24 cellular contexts compared by ENCODE assay signal in the genomic region with DNA sequence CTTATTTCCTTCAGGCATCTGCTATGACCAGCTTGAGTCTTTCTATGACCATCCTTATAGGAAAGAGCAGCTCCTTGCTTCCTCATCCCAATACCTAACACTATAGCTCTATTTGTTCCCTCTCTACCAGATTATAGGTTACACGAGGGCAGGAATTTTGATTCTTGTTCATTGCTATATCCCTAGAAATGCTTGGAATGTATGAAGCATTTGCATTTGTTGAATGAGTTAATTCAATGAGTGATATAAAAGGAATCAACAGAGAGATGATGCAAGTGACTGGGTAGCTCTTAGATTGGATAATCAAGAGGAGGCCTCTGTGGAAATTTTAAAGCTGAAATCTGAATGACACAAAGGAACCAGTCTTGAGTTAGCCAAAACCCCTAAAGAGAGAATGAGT. TPM values are rescaled to one million over a fixed set of nuclear protein-coding genes. Genes with fewer than 3 reads are reported as not detected.
A peak's percentile ranks its signal among the peaks of the same experiment; 100 is the strongest.
DNase-seq lines count a peak whose midpoint lies in the region; ATAC-seq, FAIRE-seq and TF ChIP-seq lines count a peak whose summit lies in the region.
"Had no signal": no experiment of that assay in that cellular context is flagged by ENCODE, and none has a peak within 500 bp of the region (broad histone marks: within the 10 kb centered on the region; RNA-seq: fewer than 3 reads in every experiment).

No MANE protein-coding gene starts in this region.

- H4K20me1 ChIP-seq in mammary epithelial cell (ENCODE audit: insufficient read depth, low read length) (peaks cover 2% of the 10 kb centered on the region), HepG2 (ENCODE audit: insufficient read depth, low read length) (no peaks in the 10 kb centered on the region)

- no peaks in the 10 kb centered on the region for H3K79me2 ChIP-seq in mammary epithelial cell (ENCODE audit: insufficient read depth, low read length)
- no peaks in the 10 kb centered on the region for H3K79me2 ChIP-seq in HepG2 (ENCODE audit: insufficient read depth, low read length)

- H3K36me3 ChIP-seq in mammary epithelial cell (ENCODE audit: insufficient read depth, low read length): peaks cover 11% of the 10 kb centered on the region
- H3K36me3 ChIP-seq in adipocyte (ENCODE audit: control insufficient read depth, insufficient read depth, low read length, severe bottlenecking): peaks cover 42% of the 10 kb centered on the region
- peaks cover 0 to 21% of the 10 kb centered on the region in 2 experiments; a peak in 3 of 5 replicates for H3K36me3 ChIP-seq in HepG2 (replicated peaks in 1 of 2; ENCODE audit: control insufficient read depth in 1 of 2, insufficient read depth in 2 of 2, low read length in 2 of 2)
- peaks cover 0 to 49% (median 33%) of the 10 kb centered on the region in 6 donors for H3K36me3 ChIP-seq in spleen

- BruUV-seq in mammary epithelial cell (replicated peaks; lab: Mats Ljungman, UMichigan): no TSS peak
- no TSS peak for BruUV-seq in MCF 10A (replicated peaks; lab: Mats Ljungman, UMichigan)
- no TSS peak for BruUV-seq in HepG2 (replicated peaks; lab: Mats Ljungman, UMichigan)

- no peak for FAIRE-seq in HepG2 (lab: Jason Lieb, UNC)
- FAIRE-seq: G401.6, GM19239, pancreas, small intestine had no signal

- H3K9me3 ChIP-seq in mammary epithelial cell (replicated peaks; ENCODE audit: insufficient read depth, low read length): no peaks in the 10 kb centered on the region
- no peaks in the 10 kb centered on the region for H3K9me3 ChIP-seq in adipocyte (ENCODE audit: control insufficient read depth, low read length)
- no peaks in the 10 kb centered on the region for H3K9me3 ChIP-seq in HepG2 (ENCODE audit: low read length)
- no peaks in the 10 kb centered on the region for H3K9me3 ChIP-seq in spleen
- H3K9me3 ChIP-seq: mucosa of descending colon, pancreas had no signal

- DNase-seq in mammary epithelial cell: peak; percentile 37
- no peak for DNase-seq in MCF 10A (ENCODE audit: unreplicated experiment)
- DNase-seq in adipocyte (ENCODE audit: low read depth): peak; percentile 63
- peak; percentile 50 for DNase-seq in fibroblast of pulmonary artery (ENCODE audit: low read depth)
- DNase-seq in HepG2 (ENCODE audit: low spot score): no peak
- no peak for DNase-seq in spleen
- DNase-seq in activated CD8-positive, alpha-beta T cell treated with anti-CD3 and anti-CD28 coated beads for 36 hours: no peak
- DNase-seq: activated B cell treated with CpG ODN at 0.5 μM for 24 hours; activated CD8-positive, alpha-beta memory T cell treated with anti-CD3 and anti-CD28 coated beads, Interleukin-2, amount 10 ng/mL, durations not matched to agents 7 days and 5 days; activated naive CD4-positive, alpha-beta T cell; central memory CD4-positive, alpha-beta T cell; endodermal cell; head of caudate nucleus; mucosa of descending colon; NCI-H2081; NCI-H748 treated with DMSO at 0.1 percent for 48 hours; pancreas; small intestine; stimulated activated naive CD8-positive, alpha-beta T cell treated with anti-CD3 and anti-CD28 coated beads, Interleukin-15, amount 100 ng/mL, for 72 hours; T-helper 1 cell had no signal

- intact Hi-C loops in mammary epithelial cell (cut with micrococcal nuclease) (no loop called here), MCF 10A (cut with micrococcal nuclease) (no loop called here), HepG2 (cut with micrococcal nuclease; ENCODE audit: unreplicated experiment) (no loop called here), spleen (cut with DNase I; ENCODE audit: low total_unique reads) (no loop called here)
- intact Hi-C loops in activated CD8-positive, alpha-beta T cell treated with anti-CD3 and anti-CD28 coated beads for 36 hours (cut with micrococcal nuclease): no loop called here

- H3K9me3 Mint-ChIP-seq in MCF 10A (ENCODE audit: unreplicated experiment): no peaks in the 10 kb centered on the region
- no peaks in the 10 kb centered on the region for H3K9me3 Mint-ChIP-seq in activated CD8-positive, alpha-beta T cell treated with anti-CD3 and anti-CD28 coated beads for 36 hours
- H3K9me3 Mint-ChIP-seq: activated B cell treated with CpG ODN at 0.5 μM for 24 hours, endodermal cell had no signal

- CTCF ChIA-PET in mammary epithelial cell (lab: Charles Lee; ENCODE audit: low non-redundant PET) (no interaction called here), MCF 10A (lab: Yijun Ruan, JAX) (no interaction called here), HepG2 (lab: Yijun Ruan, JAX; ENCODE audit: low intra/inter-chr PET ratio, low total read pairs) (no interaction called here)
- CTCF ChIA-PET in activated CD8-positive, alpha-beta T cell treated with anti-CD3 and anti-CD28 coated beads for 36 hours (lab: Charles Lee): no interaction called here

- no peak overlapping the region for H3K27ac ChIP-seq in mammary epithelial cell (ENCODE audit: insufficient read depth, low read depth, low read length)
- H3K27ac ChIP-seq in HepG2 (ENCODE audit: extremely low read length, insufficient read depth, low read length): no peak overlapping the region
- no peak overlapping the region for H3K27ac ChIP-seq in spleen
- H3K27ac ChIP-seq: 22Rv1, pancreas had no signal

- H3K4me2 ChIP-seq in mammary epithelial cell (ENCODE audit: insufficient read depth, low read depth, low read length): no peak overlapping the region
- H3K4me2 ChIP-seq in HepG2 (ENCODE audit: low read depth, low read length): no peak overlapping the region

- ATAC-seq in HepG2: no peak
- no peak for ATAC-seq in GM21360 (IDR thresholded peaks at IDR 0.05; ENCODE audit: unreplicated experiment)
- no peak for ATAC-seq in activated CD8-positive, alpha-beta T cell treated with anti-CD3 and anti-CD28 coated beads for 36 hours
- ATAC-seq: activated CD8-positive, alpha-beta memory T cell treated with anti-CD3 and anti-CD28 coated beads, Interleukin-2, amount 10 ng/mL, durations not matched to agents 7 days and 5 days; mucosa of descending colon; pancreas; stimulated activated naive CD8-positive, alpha-beta T cell treated with anti-CD3 and anti-CD28 coated beads, Interleukin-15, amount 100 ng/mL, for 72 hours had no signal

- peaks cover 5% of the 10 kb centered on the region for H3K4me1 Mint-ChIP-seq in MCF 10A (ENCODE audit: insufficient read depth, unreplicated experiment)
- no peaks in the 10 kb centered on the region for H3K4me1 Mint-ChIP-seq in activated CD8-positive, alpha-beta T cell treated with anti-CD3 and anti-CD28 coated beads for 36 hours (ENCODE audit: low read depth)
- H3K4me1 Mint-ChIP-seq: activated B cell treated with CpG ODN at 0.5 μM for 24 hours; activated CD8-positive, alpha-beta memory T cell treated with anti-CD3 and anti-CD28 coated beads, Interleukin-2, amount 10 ng/mL, durations not matched to agents 7 days and 5 days; stimulated activated naive CD8-positive, alpha-beta T cell treated with anti-CD3 and anti-CD28 coated beads, Interleukin-15, amount 100 ng/mL, for 72 hours had no signal

- dilution Hi-C loops in mammary epithelial cell (cut with HindIII; ENCODE audit: low sequenced_read_pairs): no loop called here

- in situ Hi-C loops in mammary epithelial cell (cut with MboI; ENCODE audit: low sequenced_read_pairs in 2 of 2) (no loop called here), HepG2 (cut with HindIII; ENCODE audit: extremely low pct_ligation_motif_present, low pct_unique_long_range_greater_than_20kb) (no loop called here)

- TF ChIP-seq POLR2A in HepG2 (IDR thresholded peaks at IDR 0.05; ENCODE audit: insufficient read depth in 1 of 2, low read depth in 2 of 2, low read length in 2 of 2): no peak
- TF ChIP-seq POLR2A in spleen (IDR thresholded peaks at IDR 0.05): no peak

- no peaks in the 10 kb centered on the region for H3K27me3 ChIP-seq in mammary epithelial cell (ENCODE audit: insufficient read depth, low read length)
- no peaks in the 10 kb centered on the region for H3K27me3 ChIP-seq in adipocyte (replicated peaks; ENCODE audit: control insufficient read depth, insufficient read depth, low read length)
- no peaks in the 10 kb centered on the region for H3K27me3 ChIP-seq in HepG2 (ENCODE audit: control insufficient read depth in 1 of 2, insufficient read depth in 2 of 2, low read length in 2 of 2)
- H3K27me3 ChIP-seq in spleen (replicated peaks in 1 of 7): no peaks in the 10 kb centered on the region
- H3K27me3 ChIP-seq: pancreas had no signal

- TF ChIP-seq RAD21 in HepG2 (CRISPR knock-in tag; IDR thresholded peaks at IDR 0.05): no peak

- no peaks in the 10 kb centered on the region for H3K27me3 Mint-ChIP-seq in MCF 10A (ENCODE audit: insufficient read depth, unreplicated experiment)
- H3K27me3 Mint-ChIP-seq in activated CD8-positive, alpha-beta T cell treated with anti-CD3 and anti-CD28 coated beads for 36 hours: no peaks in the 10 kb centered on the region
- H3K27me3 Mint-ChIP-seq: activated B cell treated with CpG ODN at 0.5 μM for 24 hours; activated CD8-positive, alpha-beta memory T cell treated with anti-CD3 and anti-CD28 coated beads, Interleukin-2, amount 10 ng/mL, durations not matched to agents 7 days and 5 days; stimulated activated naive CD8-positive, alpha-beta T cell treated with anti-CD3 and anti-CD28 coated beads, Interleukin-15, amount 100 ng/mL, for 72 hours had no signal

- H3K4me1 ChIP-seq in mammary epithelial cell (ENCODE audit: insufficient read depth, low read length) (no peaks in the 10 kb centered on the region), adipocyte (ENCODE audit: control insufficient read depth, insufficient read depth, low read length) (peaks cover 11% of the 10 kb centered on the region), HepG2 (ENCODE audit: insufficient read depth, low read length) (peaks cover 7% of the 10 kb centered on the region), spleen (no peaks in the 10 kb centered on the region)
- H3K4me1 ChIP-seq: pancreas had no signal

- H2AFZ ChIP-seq in mammary epithelial cell (ENCODE audit: low read depth, low read length): no peak overlapping the region
- H2AFZ ChIP-seq in HepG2 (ENCODE audit: low read length): no peak overlapping the region

- TF ChIP-seq CTCF in mammary epithelial cell (conservative IDR thresholded peaks at IDR 0.05 in 1 of 2, IDR thresholded peaks at IDR 0.05 in 1 of 2; ENCODE audit: extremely low read depth in 1 of 2, insufficient read depth in 1 of 2, low read depth in 1 of 2, low read length in 2 of 2) (no peak), MCF 10A (IDR thresholded peaks at IDR 0.05; ENCODE audit: unreplicated experiment) (no peak), fibroblast of pulmonary artery (IDR thresholded peaks at IDR 0.05; ENCODE audit: low read length, missing control alignments) (no peak), HepG2 (CRISPR knock-in tag; IDR thresholded peaks at IDR 0.05) (no peak), spleen (IDR thresholded peaks at IDR 0.05 in 8 of 11, conservative IDR thresholded peaks at IDR 0.05 in 3 of 11) (no peak)
- no peak for TF ChIP-seq CTCF in activated CD8-positive, alpha-beta T cell treated with anti-CD3 and anti-CD28 coated beads for 36 hours (IDR thresholded peaks at IDR 0.05)

- no peak overlapping the region for H3K4me3 Mint-ChIP-seq in MCF 10A (ENCODE audit: unreplicated experiment)
- H3K4me3 Mint-ChIP-seq in activated CD8-positive, alpha-beta T cell treated with anti-CD3 and anti-CD28 coated beads for 36 hours: no peak overlapping the region
- H3K4me3 Mint-ChIP-seq: activated B cell treated with CpG ODN at 0.5 μM for 24 hours; activated CD8-positive, alpha-beta memory T cell treated with anti-CD3 and anti-CD28 coated beads, Interleukin-2, amount 10 ng/mL, durations not matched to agents 7 days and 5 days; endodermal cell; stimulated activated naive CD8-positive, alpha-beta T cell treated with anti-CD3 and anti-CD28 coated beads, Interleukin-15, amount 100 ng/mL, for 72 hours had no signal

- WGBS in mammary epithelial cell (ENCODE audit: low coverage, missing lambda C conversion rate): 93% methylated on average over 1 of the region's 1 CpG
- WGBS in HepG2 (ENCODE audit: low lambda C conversion rate): 96% methylated on average over 1 of the region's 1 CpG
- WGBS in spleen, 5 donors: 86 to 96% (median 91%) methylated on average over 1 of the region's 1 CpG

- H3K4me3 ChIP-seq in mammary epithelial cell (replicated peaks in 1 of 3; ENCODE audit: insufficient read depth in 1 of 3, low read depth in 2 of 3, low read length in 3 of 3) (no peak overlapping the region), adipocyte (ENCODE audit: low read length) (no peak overlapping the region), fibroblast of pulmonary artery (replicated peaks; ENCODE audit: low read depth, low read length) (no peak overlapping the region), HepG2 (replicated peaks in 1 of 3; ENCODE audit: insufficient read depth in 1 of 3, low read depth in 2 of 3, low read length in 3 of 3) (no peak overlapping the region), spleen (no peak overlapping the region)
- H3K4me3 ChIP-seq: mucosa of descending colon, pancreas had no signal

- POLR2A ChIA-PET in MCF 10A (lab: Yijun Ruan, JAX) (interaction anchor here (1.0 kb wide), 1 partner anchor 13 kb away, joined by 3 read pairs; no protein-coding TSS in a partner anchor), HepG2 (lab: Yijun Ruan, JAX) (no interaction called here)
- POLR2A ChIA-PET in activated CD8-positive, alpha-beta T cell treated with anti-CD3 and anti-CD28 coated beads for 36 hours (lab: Charles Lee): interaction anchor here (3.0 kb wide), 1 partner anchor 13 kb away, joined by 11 read pairs; a partner anchor contains a TSS

- H3K9ac ChIP-seq in mammary epithelial cell (ENCODE audit: insufficient read depth, low read length) (no peak overlapping the region), adipocyte (ENCODE audit: low read length) (no peak overlapping the region), HepG2 (ENCODE audit: insufficient read depth, low read depth, low read length) (no peak overlapping the region)

- H3K36me3 Mint-ChIP-seq in MCF 10A (ENCODE audit: insufficient read depth, unreplicated experiment): peaks cover 44% of the 10 kb centered on the region
- H3K36me3 Mint-ChIP-seq in activated CD8-positive, alpha-beta T cell treated with anti-CD3 and anti-CD28 coated beads for 36 hours (ENCODE audit: low read depth): peaks cover 14% of the 10 kb centered on the region

- H3K27ac Mint-ChIP-seq in MCF 10A (ENCODE audit: low read depth, unreplicated experiment): no peak overlapping the region
- H3K27ac Mint-ChIP-seq in activated CD8-positive, alpha-beta T cell treated with anti-CD3 and anti-CD28 coated beads for 36 hours: no peak overlapping the region
- H3K27ac Mint-ChIP-seq: activated B cell treated with CpG ODN at 0.5 μM for 24 hours; activated CD8-positive, alpha-beta memory T cell treated with anti-CD3 and anti-CD28 coated beads, Interleukin-2, amount 10 ng/mL, durations not matched to agents 7 days and 5 days; endodermal cell had no signal

- TF ChIP-seq EP300 in HepG2 (IDR thresholded peaks at IDR 0.05; ENCODE audit: low read depth in 2 of 2, low read length in 2 of 2): no peak
- TF ChIP-seq EP300 in HepG2 (CRISPR knock-in tag; IDR thresholded peaks at IDR 0.05; ENCODE audit: borderline replicate concordance): no peak

RNA-seq across cellular contexts. Expression of a gene that starts 13.9 kb away (rescaled TPM):
- total RNA-seq in mammary epithelial cell: 10 to 100 TPM; 13.7 to 28.1 TPM
- 12.4 TPM for polyA plus RNA-seq in mammary epithelial cell
- polyA minus RNA-seq in mammary epithelial cell: 12.4 TPM
- 31.5 and 33.8 TPM in 2 replicates for total RNA-seq in MCF 10A (2022)
- total RNA-seq in HepG2 (2016; rRNA removed; fragmentation: Illumina TruSeq; extraction: Trizol): 52.5 and 70.7 TPM in 2 replicates
- 25.2 and 26.8 TPM in 2 replicates for total RNA-seq in HepG2 (2016; cell fraction: cytosol; rRNA removed; fragmentation: Illumina TruSeq; extraction: Trizol; ENCODE audit: low read depth)
- total RNA-seq in HepG2 (2016; cell fraction: insoluble cytoplasmic fraction; rRNA removed; fragmentation: Illumina TruSeq; extraction: Trizol): 52.8 and 69.9 TPM in 2 replicates
- total RNA-seq in HepG2 (2016; cell fraction: membrane; rRNA removed; fragmentation: Illumina TruSeq; extraction: Trizol): 46.9 and 48.3 TPM in 2 replicates
- 26.3 and 28.6 TPM in 2 replicates for total RNA-seq in HepG2 (2016; cell fraction: nucleus; rRNA removed; fragmentation: Illumina TruSeq; extraction: Trizol)
- polyA plus RNA-seq in HepG2 (2011; rRNA removed): 20.1 and 28.7 TPM in 2 replicates
- polyA plus RNA-seq in HepG2 (2011; cell fraction: cytosol; rRNA removed): 10.2 and 15.7 TPM in 2 replicates
- 7.6 and 12.3 TPM in 2 replicates for polyA plus RNA-seq in HepG2 (2011; cell fraction: nucleus; rRNA removed)
- polyA plus RNA-seq in HepG2 (2012): 29.6 and 38.6 TPM in 2 replicates
- polyA plus RNA-seq in HepG2 (2016; cell fraction: cytosol; fragmentation: Illumina TruSeq; extraction: Trizol; ENCODE audit: low read depth): 26.9 and 35.4 TPM in 2 replicates
- 89.5 and 100 TPM in 2 replicates for polyA plus RNA-seq in HepG2 (2016; cell fraction: insoluble cytoplasmic fraction; fragmentation: Illumina TruSeq; extraction: Trizol; ENCODE audit: low read depth)
- 41.3 and 43.4 TPM in 2 replicates for polyA plus RNA-seq in HepG2 (2016; cell fraction: membrane; fragmentation: Illumina TruSeq; extraction: Trizol; ENCODE audit: low read depth)
- 57.8 and 58.2 TPM in 2 replicates for polyA plus RNA-seq in HepG2 (2016; cell fraction: nucleus; fragmentation: Illumina TruSeq; extraction: Trizol; ENCODE audit: insufficient read depth, low read depth)
- polyA minus RNA-seq in HepG2 (2011; rRNA and poly(A)+ RNA removed; ENCODE audit: low replicate concordance): 3.6 and 4.8 TPM in 2 replicates
- 9.1 and 10.1 TPM in 2 replicates for polyA minus RNA-seq in HepG2 (2011; cell fraction: cytosol; rRNA and poly(A)+ RNA removed)
- polyA minus RNA-seq in HepG2 (2011; cell fraction: nucleus; rRNA and poly(A)+ RNA removed): 15.5 and 19.0 TPM in 2 replicates
- 10 to 100 TPM; 16.1 to 22.8 (median 21.7) TPM for total RNA-seq in spleen
- polyA plus RNA-seq in spleen: 10 to 100 TPM; 23.9 to 28.3 (median 27.1) TPM
- 10 to 100 TPM; 37.0 to 37.1 TPM for total RNA-seq in activated CD8-positive, alpha-beta T cell treated with anti-CD3 and anti-CD28 coated beads for 36 hours

Comparison
In these comparisons a context has a peak if more than half of its experiments do, and no peak if none do; other contexts are left out.
1. DNase-seq: peak in mammary epithelial cell (single experiment), adipocyte (single experiment) and fibroblast of pulmonary artery (single experiment); none in MCF 10A (single experiment), HepG2 (single experiment), spleen (single experiment) and activated CD8-positive, alpha-beta T cell treated with anti-CD3 and anti-CD28 coated beads for 36 hours (single experiment).